Comparison of ENCODE assay signal across 18 cellular contexts in genomic region chrX:71315917-71316316, GRCh38. TPM values are rescaled to one million over a fixed set of nuclear protein-coding genes. Genes with fewer than 3 reads are reported as not detected.
DNase-seq lines count a peak whose midpoint lies in the region; ATAC-seq and TF ChIP-seq lines count a peak whose summit lies in the region.
"Had no signal": no experiment of that assay in that cellular context is flagged by ENCODE, and none has a peak within 500 bp of the region (broad histone marks: within the 10 kb centered on the region; RNA-seq: fewer than 3 reads in every experiment).

No MANE protein-coding gene starts in this region.

- no peak for ATAC-seq in GM19467 (IDR thresholded peaks at IDR 0.05; ENCODE audit: unreplicated experiment)
- ATAC-seq: Right ventricle myocardium inferior; stimulated activated memory B cell treated with anti-CD40 and anti-IgM and Interleukin-4, amounts not matched to agents 10 μg/mL and 1 μg/mL and 100 μg/mL, for 72 hours; upper lobe of right lung had no signal

- no peaks in the 10 kb centered on the region for H3K27me3 ChIP-seq in AG04450 (ENCODE audit: control insufficient read depth, insufficient read depth, low read length)
- H3K27me3 ChIP-seq in brain microvascular endothelial cell (replicated peaks) = no peaks in the 10 kb centered on the region
- H3K27me3 ChIP-seq: upper lobe of right lung had no signal

- in situ Hi-C loops in brain microvascular endothelial cell (cut with HindIII; ENCODE audit: low pct_ligation_motif_present, low sequenced_read_pairs) = no loop called here

- H3K27ac ChIP-seq in AG04450 (ENCODE audit: low read depth, low read length) = no peak overlapping the region
- peak overlapping the region; percentile 55 for H3K27ac ChIP-seq in brain microvascular endothelial cell
- H3K27ac ChIP-seq: upper lobe of right lung had no signal

- no peaks in the 10 kb centered on the region for H3K36me3 ChIP-seq in brain microvascular endothelial cell (replicated peaks)
- H3K36me3 ChIP-seq: upper lobe of right lung had no signal

- TF ChIP-seq CTCF in AG04450 (IDR thresholded peaks at IDR 0.05; ENCODE audit: low read depth, low read length) = no peak
- no peak for TF ChIP-seq CTCF in brain microvascular endothelial cell (IDR thresholded peaks at IDR 0.05; ENCODE audit: low read depth, low read length, missing control alignments)

- DNase-seq in AG04450 (ENCODE audit: low read depth, low spot score) = peak; percentile 37
- DNase-seq in HCEC 1CT = peak; percentile 47
- peak; percentile 59 for DNase-seq in brain microvascular endothelial cell
- peak; percentile 87 for DNase-seq in iris pigment epithelial cell (ENCODE audit: low read depth)
- DNase-seq in A172 (ENCODE audit: low spot score) = no peak
- DNase-seq in DMS79 (lab: John Stamatoyannopoulos, UW) = no peak
- no peak for DNase-seq in NCI-H526 treated with DMSO at 0.1 percent for 48 hours (lab: John Stamatoyannopoulos, UW)
- DNase-seq: ACHN; activated CD4-positive, CD25-positive, alpha-beta regulatory T cell treated with anti-CD3 and anti-CD28 coated beads, Interleukin-2, amount 50 U/mL, for 72 hours; activated naive CD4-positive, alpha-beta T cell treated with anti-CD3 and anti-CD28 coated beads, Interleukin-2, amount 10 ng/mL, durations not matched to agents 7 days and 5 days; central memory CD4-positive, alpha-beta T cell; KBM-7; NCI-H1092; NCI-H2171; upper lobe of right lung had no signal

- CTCF ChIA-PET in AG04450 (lab: Charles Lee) = no interaction called here

- H3K9me3 ChIP-seq in AG04450 (ENCODE audit: control insufficient read depth, insufficient read depth, low read length) = no peaks in the 10 kb centered on the region
- H3K9me3 ChIP-seq: upper lobe of right lung had no signal

- H3K4me3 ChIP-seq in AG04450 (ENCODE audit: low read depth, low read length) (no peak overlapping the region), brain microvascular endothelial cell (ENCODE audit: low read depth, low read length) (no peak overlapping the region)
- H3K4me3 ChIP-seq: upper lobe of right lung had no signal

- POLR2A ChIA-PET in AG04450 (lab: Yijun Ruan, JAX) = no interaction called here

RNA-seq across cellular contexts. Expression of gene ITGB1BP2, which starts 14.4 kb away (rescaled TPM):
- 2.3 and 2.6 TPM in 2 replicates for polyA plus RNA-seq in AG04450 (2011; rRNA removed)
- 3.0 and 3.2 TPM in 2 replicates for polyA minus RNA-seq in AG04450 (2011; rRNA and poly(A)+ RNA removed)
- total RNA-seq in A172 (2014; rRNA removed; shearing (Covaris generic)) = 1.0 and 1.2 TPM in 2 replicates

RNA-seq across cellular contexts. Expression of gene NONO, which starts 32.5 kb away (rescaled TPM):
- 279 and 437 TPM in 2 replicates for polyA plus RNA-seq in AG04450 (2011; rRNA removed)
- 366 and 508 TPM in 2 replicates for polyA minus RNA-seq in AG04450 (2011; rRNA and poly(A)+ RNA removed)
- 512 and 514 TPM in 2 replicates for total RNA-seq in A172 (2014; rRNA removed; shearing (Covaris generic))

RNA-seq across cellular contexts. Expression of gene TAF1, which starts 50.2 kb away (rescaled TPM):
- polyA plus RNA-seq in AG04450 (2011; rRNA removed) = 16.7 and 21.5 TPM in 2 replicates
- polyA minus RNA-seq in AG04450 (2011; rRNA and poly(A)+ RNA removed) = 33.1 and 33.3 TPM in 2 replicates
- total RNA-seq in A172 (2014; rRNA removed; shearing (Covaris generic)) = 30.6 and 37.2 TPM in 2 replicates

Comparison
In these comparisons a context has a peak if more than half of its experiments do, and no peak if none do; other contexts are left out.
1. DNase-seq: peak in AG04450 (single experiment), HCEC 1CT (single experiment), brain microvascular endothelial cell (single experiment) and iris pigment epithelial cell (single experiment); none in A172 (single experiment), DMS79 (single experiment) and NCI-H526 treated with DMSO at 0.1 percent for 48 hours (single experiment).